In genomic region chr18:25739356-25739755, GRCh38 we compare ENCODE assay signal across 27 cellular contexts.
"Had no signal": no experiment of that assay in that cellular context is flagged by ENCODE, and none has a peak within 500 bp of the region (broad histone marks: within the 10 kb centered on the region; RNA-seq: fewer than 3 reads in every experiment).

No MANE protein-coding gene starts in this region.

- H3K36me3 Mint-ChIP-seq: naive thymus-derived CD8-positive, alpha-beta T cell had no signal

- H3K27me3 ChIP-seq: colonic mucosa, esophagus squamous epithelium, left lung, pancreas, right atrium auricular region, transverse colon, upper lobe of right lung, vagina had no signal

- H3K9me3 ChIP-seq: colonic mucosa, esophagus squamous epithelium, left lung, pancreas, right atrium auricular region, suprapubic skin, transverse colon, upper lobe of right lung, vagina had no signal

- H3K27ac ChIP-seq: colonic mucosa, esophagus squamous epithelium, left lung, pancreas, right atrium auricular region, suprapubic skin, transverse colon, upper lobe of right lung, vagina had no signal

- H3K36me3 ChIP-seq: colonic mucosa, esophagus squamous epithelium, left lung, pancreas, right atrium auricular region, suprapubic skin, transverse colon, upper lobe of right lung, vagina had no signal

- H3K4me3 Mint-ChIP-seq: dendritic cell treated with granulocyte-macrophage colony-stimulating factor and Interleukin-4, amounts not matched to agents 40 ng/mL and 50 ng/mL, for 4 days; naive thymus-derived CD8-positive, alpha-beta T cell; nephron progenitor cell; stimulated activated naive CD8-positive, alpha-beta T cell treated with anti-CD3 and anti-CD28 coated beads, Interleukin-15, amount 100 ng/mL, for 72 hours had no signal

- H3K4me3 ChIP-seq: colonic mucosa, esophagus squamous epithelium, left lung, pancreas, right atrium auricular region, smooth muscle cell, suprapubic skin, transverse colon, upper lobe of right lung, vagina had no signal

- H3K27me3 Mint-ChIP-seq: dendritic cell treated with granulocyte-macrophage colony-stimulating factor and Interleukin-4, amounts not matched to agents 40 ng/mL and 50 ng/mL, for 4 days had no signal

- H3K4me1 Mint-ChIP-seq: naive thymus-derived CD8-positive, alpha-beta T cell; stimulated activated naive CD8-positive, alpha-beta T cell treated with anti-CD3 and anti-CD28 coated beads, Interleukin-15, amount 100 ng/mL, for 72 hours had no signal

- H3K27ac Mint-ChIP-seq: dendritic cell treated with granulocyte-macrophage colony-stimulating factor and Interleukin-4, amounts not matched to agents 40 ng/mL and 50 ng/mL, for 4 days; naive thymus-derived CD8-positive, alpha-beta T cell; progenitor cell of endocrine pancreas; stimulated activated naive CD8-positive, alpha-beta T cell treated with anti-CD3 and anti-CD28 coated beads, Interleukin-15, amount 100 ng/mL, for 72 hours had no signal

- H3K4me1 ChIP-seq: colonic mucosa, esophagus squamous epithelium, left lung, pancreas, right atrium auricular region, suprapubic skin, transverse colon, upper lobe of right lung, vagina had no signal

- ATAC-seq: left lung; naive thymus-derived CD8-positive, alpha-beta T cell; pancreas; sciatic nerve; stimulated activated naive CD8-positive, alpha-beta T cell treated with anti-CD3 and anti-CD28 coated beads, Interleukin-15, amount 100 ng/mL, for 72 hours; upper lobe of right lung had no signal

- H3K4me2 ChIP-seq: smooth muscle cell had no signal

- DNase-seq: colonic mucosa; effector memory CD4-positive, alpha-beta T cell; erythroblast; esophagus squamous epithelium; foreskin melanocyte; head of caudate nucleus; left lung; mesendoderm; midbrain; naive thymus-derived CD8-positive, alpha-beta T cell; nephron progenitor cell; pancreas; stimulated activated CD4-positive, alpha-beta T cell treated with anti-CD3 and anti-CD28 coated beads, Interleukin-12 subunit alpha, Interleukin-12 subunit beta, amount 100 ng/mL, for 4 hours; stimulated activated CD4-positive, alpha-beta T cell treated with anti-CD3 and anti-CD28 coated beads, Interleukin-1b, Interleukin-23, amount 100 ng/mL, for 48 hours; stimulated activated CD4-positive, alpha-beta T cell treated with anti-CD3 and anti-CD28 coated beads, Interleukin-4, amount 100 ng/mL, for 1 hour; stimulated activated CD8-positive, alpha-beta memory T cell treated with anti-CD3 and anti-CD28 coated beads, Interleukin-4, amount 100 ng/mL, for 48 hours; stimulated activated naive CD4-positive, alpha-beta T cell; stimulated activated naive CD8-positive, alpha-beta T cell treated with anti-CD3 and anti-CD28 coated beads, Interleukin-15, amount 100 ng/mL, for 72 hours; transverse colon; upper lobe of right lung had no signal

- H3K9me3 Mint-ChIP-seq: nephron progenitor cell had no signal
